ENCODE assay signal across 8 cellular contexts in the genomic region with DNA sequence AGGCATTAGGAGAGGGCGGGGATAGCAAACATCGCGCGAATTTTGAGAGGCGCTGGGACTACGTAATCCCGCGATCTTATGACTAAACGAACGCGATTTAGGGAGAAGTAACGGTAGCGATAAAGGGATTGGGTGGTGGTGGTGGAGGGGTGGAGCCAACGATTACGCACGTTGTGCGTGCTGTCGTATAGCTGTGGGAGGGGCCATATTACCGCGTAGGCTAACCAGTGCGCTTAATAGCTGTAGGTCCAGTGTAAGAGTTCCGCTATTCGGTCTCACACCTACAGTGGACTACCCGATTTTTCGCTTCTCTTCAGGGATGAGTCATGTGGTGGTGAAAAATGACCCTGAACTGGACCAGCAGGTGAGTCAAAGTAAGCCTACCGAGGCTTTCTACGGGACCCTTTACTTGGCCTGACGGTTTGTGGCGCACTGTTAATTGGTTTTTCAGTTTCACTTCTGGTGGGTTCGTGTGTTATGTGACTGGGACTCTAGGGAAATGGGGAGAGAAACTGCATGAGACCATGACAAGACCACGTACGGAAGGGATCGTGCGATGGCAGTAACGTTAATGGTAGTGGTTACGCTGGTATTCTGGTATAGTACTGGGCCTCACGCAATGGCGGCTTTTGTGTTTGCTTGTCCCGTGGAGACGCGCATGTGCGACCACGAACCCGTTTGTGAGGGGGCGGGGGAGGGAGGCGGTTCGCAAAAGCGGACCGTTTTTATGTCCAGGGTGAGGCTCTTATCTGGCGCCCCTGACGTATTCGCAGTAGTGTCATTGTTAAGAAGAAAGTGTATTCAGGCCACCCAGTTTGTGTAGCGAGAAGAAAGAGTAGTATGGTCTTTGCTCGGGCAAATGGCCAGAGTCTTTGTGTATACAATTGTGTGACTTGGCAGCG. TPM values are rescaled to one million over a fixed set of nuclear protein-coding genes. Genes with fewer than 3 reads are reported as not detected.
DNase-seq lines count a peak whose midpoint lies in the region; ATAC-seq and TF ChIP-seq lines count a peak whose summit lies in the region.

Gene DDX3Y, plus strand, starts transcription at position 251 of the 902 bp plus-strand sequence. Its CDS starts 69 bp downstream, at position 320.

- no peak within 1 kb of the TSS for H2BK12ac ChIP-seq in mesenchymal stem cell (ENCODE audit: low read length in 2 of 2)

- H3K9ac ChIP-seq in mesenchymal stem cell (ENCODE audit: low read length) (no peak within 1 kb of the TSS), smooth muscle cell (ENCODE audit: low read depth) (no peak within 1 kb of the TSS)

- intact Hi-C loops in testis (cut with DNase I; ENCODE audit: low total_unique reads): no loop called here

- H3K27me3 ChIP-seq in GM23338 (ENCODE audit: insufficient read depth): no peaks in the 10 kb centered on the region
- no peaks in the 10 kb centered on the region for H3K27me3 ChIP-seq in mesenchymal stem cell (ENCODE audit: control insufficient read depth in 1 of 2, insufficient read depth in 1 of 2, low read length in 2 of 2)
- H3K27me3 ChIP-seq in testis: no peaks in the 10 kb centered on the region
- no peaks in the 10 kb centered on the region for H3K27me3 ChIP-seq in smooth muscle cell (ENCODE audit: low read depth)

- no peak within 1 kb of the TSS for H2BK5ac ChIP-seq in mesenchymal stem cell (ENCODE audit: low read depth, low read length, poor library complexity, severe bottlenecking)

- peaks cover 4% of the 10 kb centered on the region; the same call in 2 of the 3 replicates for H3K9me3 Mint-ChIP-seq in GM23338

- no peak within 1 kb of the TSS for H2BK15ac ChIP-seq in mesenchymal stem cell (ENCODE audit: low read depth, poor library complexity, severe bottlenecking)

- H3K27me3 Mint-ChIP-seq in GM23338 (ENCODE audit: insufficient read depth, low read depth, poor library complexity): peaks cover 10% of the 10 kb centered on the region

- H3K79me2 ChIP-seq in GM23338 (replicated peaks; ENCODE audit: insufficient read depth) (peaks cover 52% of the 10 kb centered on the region), smooth muscle cell (ENCODE audit: low read depth) (no peaks in the 10 kb centered on the region)

- peak within 1 kb of the TSS; percentile 100 for H3K27ac Mint-ChIP-seq in GM23338

- peaks cover 15% of the 10 kb centered on the region for H3K4me1 ChIP-seq in GM23338 (ENCODE audit: insufficient read depth)
- peaks cover 1% of the 10 kb centered on the region for H3K4me1 ChIP-seq in mesenchymal stem cell (ENCODE audit: control insufficient read depth, insufficient read depth, low read depth, low read length)
- no peaks in the 10 kb centered on the region for H3K4me1 ChIP-seq in testis
- H3K4me1 ChIP-seq in smooth muscle cell (ENCODE audit: low read depth): no peaks in the 10 kb centered on the region

- H3K23ac ChIP-seq in mesenchymal stem cell (ENCODE audit: low read length in 2 of 2): peak within 1 kb of the TSS in 1 of 2 experiments; percentile 18

- no peak within 1 kb of the TSS for H3K14ac ChIP-seq in mesenchymal stem cell (ENCODE audit: low read length in 2 of 2)

- H3F3A ChIP-seq in GM23338 (replicated peaks; ENCODE audit: low read depth) (0 out of 2 replicates have a peak, but pooled peaks cover 2% of the 10 kb centered on the region), smooth muscle cell (ENCODE audit: low read depth) (no peaks in the 10 kb centered on the region)

- peak within 1 kb of the TSS; percentile 77 to 80 for H3K18ac ChIP-seq in mesenchymal stem cell (ENCODE audit: low read depth in 1 of 2, low read length in 2 of 2)

- H3K4me3 Mint-ChIP-seq in GM23338: peak within 1 kb of the TSS; percentile 99

- peak within 1 kb of the TSS; percentile 82 for H4K8ac ChIP-seq in mesenchymal stem cell (ENCODE audit: low read length)

- peaks cover 20% of the 10 kb centered on the region for H3K36me3 Mint-ChIP-seq in GM23338 (ENCODE audit: low read depth)

- H2AFZ ChIP-seq in GM23338: peak within 1 kb of the TSS; percentile 86; the same call in 1 of the 2 replicates
- H2AFZ ChIP-seq in mesenchymal stem cell (ENCODE audit: low read depth, low read length): peak within 1 kb of the TSS; percentile 69
- H2AFZ ChIP-seq in smooth muscle cell (ENCODE audit: low read depth): no peak within 1 kb of the TSS

- H4K20me1 ChIP-seq in GM23338 (replicated peaks; ENCODE audit: insufficient read depth) (peaks cover 19% of the 10 kb centered on the region), smooth muscle cell (ENCODE audit: low read depth) (no peaks in the 10 kb centered on the region)

- no peaks in the 10 kb centered on the region for H3K9me2 ChIP-seq in GM23338 (ENCODE audit: insufficient read depth)

- H3K27ac ChIP-seq in 22Rv1 (peak within 1 kb of the TSS; percentile 79), GM23338 (ENCODE audit: low read depth) (peak within 1 kb of the TSS; percentile 95), mesenchymal stem cell (ENCODE audit: low read length, poor library complexity, severe bottlenecking) (peak within 1 kb of the TSS; percentile 92), testis (peak within 1 kb of the TSS; percentile 97 to 99), smooth muscle cell (ENCODE audit: low read depth) (no peak within 1 kb of the TSS)

- H3K36me3 ChIP-seq in GM23338 (ENCODE audit: insufficient read depth): peaks cover 8% of the 10 kb centered on the region; the same call in 1 of the 2 replicates
- no peaks in the 10 kb centered on the region for H3K36me3 ChIP-seq in mesenchymal stem cell (ENCODE audit: control insufficient read depth in 1 of 2, insufficient read depth in 2 of 2, low read depth in 1 of 2, low read length in 2 of 2)
- no peaks in the 10 kb centered on the region for H3K36me3 ChIP-seq in testis (ENCODE audit: low read depth, missing control alignments)
- H3K36me3 ChIP-seq in smooth muscle cell (ENCODE audit: low read depth): no peaks in the 10 kb centered on the region

- H3K4me1 Mint-ChIP-seq in GM23338: peaks cover 7% of the 10 kb centered on the region

- H3K79me1 ChIP-seq in mesenchymal stem cell (replicated peaks; ENCODE audit: low read length, poor library complexity, severe bottlenecking): no peaks in the 10 kb centered on the region

- WGBS in mesenchymal stem cell: under 1% methylated on average over 54 of the region's 55 CpGs
- 0% methylated on average over 23 to 55 of the region's 55 CpGs for whole genome bisulfite sequencing in testis, 2 donors
- no CpG with 5 or more reads among the region's 55 CpGs for WGBS in smooth muscle cell (ENCODE audit: low lambda C conversion rate)

- peak within 1 kb of the TSS; percentile 94 for H3K4me3 ChIP-seq in GM23338
- H3K4me3 ChIP-seq in mesenchymal stem cell (ENCODE audit: insufficient read depth in 1 of 2, low read depth in 1 of 2, low read length in 2 of 2): peak within 1 kb of the TSS in 1 of 2 experiments; percentile 68
- H3K4me3 ChIP-seq in testis: peak within 1 kb of the TSS; percentile 72 to 87
- H3K4me3 ChIP-seq in smooth muscle cell: no peak within 1 kb of the TSS

- peak; percentile 94 for DNase-seq in GM23338 (ENCODE audit: low spot score)
- peak; percentile 28 for DNase-seq in NK-92 (lab: John Stamatoyannopoulos, UW; ENCODE audit: unreplicated experiment)
- peak in 33 of 56 donors; percentile 13 to 89 (median 74) for DNase-seq in amygdala (lab: John Stamatoyannopoulos, UW)
- peak; percentile 96 for DNase-seq in mesenchymal stem cell
- peak; percentile 94 for DNase-seq in testis
- DNase-seq in smooth muscle cell (lab: John Stamatoyannopoulos, UW; ENCODE audit: unreplicated experiment): no peak
- DNase-seq in NCI-H524 treated with DMSO at 0.1 percent for 48 hours (lab: John Stamatoyannopoulos, UW): no peak

- H2AK5ac ChIP-seq in mesenchymal stem cell (ENCODE audit: low read length, severe bottlenecking): no peak within 1 kb of the TSS

- peak within 1 kb of the TSS; percentile 41 for H4K91ac ChIP-seq in mesenchymal stem cell (ENCODE audit: low read length)

- no peaks in the 10 kb centered on the region for H3K9me3 ChIP-seq in mesenchymal stem cell (ENCODE audit: control insufficient read depth, low read length)
- no peaks in the 10 kb centered on the region for H3K9me3 ChIP-seq in testis
- H3K9me3 ChIP-seq in smooth muscle cell (replicated peaks; ENCODE audit: low read depth): no peaks in the 10 kb centered on the region

- ATAC-seq in GM23338: peak; percentile 95

- TF ChIP-seq CTCF in 22Rv1 (IDR thresholded peaks at IDR 0.05) (no peak), GM23338 (conservative IDR thresholded peaks at IDR 0.05; ENCODE audit: low read depth in 2 of 2) (no peak), testis (IDR thresholded peaks at IDR 0.05) (no peak), smooth muscle cell (IDR thresholded peaks at IDR 0.05; ENCODE audit: borderline replicate concordance, insufficient read depth, poor library complexity, severe bottlenecking) (no peak)

- peak within 1 kb of the TSS; percentile 47 to 54 for H3K4ac ChIP-seq in mesenchymal stem cell (ENCODE audit: low read depth in 1 of 2, low read length in 2 of 2)

- H3K4me2 ChIP-seq in GM23338 (peak within 1 kb of the TSS; percentile 91), mesenchymal stem cell (ENCODE audit: low read length, poor library complexity, severe bottlenecking) (peak within 1 kb of the TSS; percentile 40), smooth muscle cell (no peak within 1 kb of the TSS)

- peak; percentile 81 for TF ChIP-seq POLR2A in testis (IDR thresholded peaks at IDR 0.05)

- H2BK120ac ChIP-seq in mesenchymal stem cell (ENCODE audit: low read depth, low read length): no peak within 1 kb of the TSS

TF ChIP-seq in GM23338, 12 proteins besides CTCF, POLR2A, EP300 and RAD21:
- TF ChIP-seq ZNF331 (CRISPR knock-in tag; IDR thresholded peaks at IDR 0.05; ENCODE audit: low read depth) (no peak), STAT1 (IDR thresholded peaks at IDR 0.05; ENCODE audit: unreplicated experiment) (no peak), ZNF114 (CRISPR knock-in tag; IDR thresholded peaks at IDR 0.05) (no peak)

RNA-seq across cellular contexts. Expression of gene DDX3Y, which starts in this region (rescaled TPM):
- 112 and 138 TPM in 2 replicates for total RNA-seq in GM23338 (2014; rRNA removed; shearing (Covaris generic))
- polyA plus RNA-seq in GM23338 (2016; fragmentation: Nextera tagmentation; extraction: Ambion mirVana): 37.6 and 53.0 TPM in 2 replicates
- polyA plus RNA-seq in mesenchymal stem cell (2013, experiment 1 of 2): 31.2 TPM
- polyA plus RNA-seq in mesenchymal stem cell (2013, experiment 2 of 2): 30.1 TPM
- total RNA-seq in testis: 100 to 1,000 TPM in 1 of 2 donors, 10 to 100 TPM in 1; 95.8 to 144 TPM
- polyA plus RNA-seq in testis (ENCODE audit: insufficient read depth, low read depth, low replicate concordance): 106 TPM
- not detected in 2 replicates for total RNA-seq in smooth muscle cell
- not detected in 2 replicates for polyA plus RNA-seq in smooth muscle cell

Comparison
In these comparisons a context has a peak if more than half of its experiments do, and no peak if none do; other contexts are left out.
1. DNase-seq: peak in GM23338 (single experiment), NK-92 (single experiment), amygdala (33 of 56), mesenchymal stem cell (single experiment) and testis (single experiment); none in smooth muscle cell (single experiment) and NCI-H524 treated with DMSO at 0.1 percent for 48 hours (single experiment).